ENCODE assay signal across 9 cellular contexts in the genomic region with DNA sequence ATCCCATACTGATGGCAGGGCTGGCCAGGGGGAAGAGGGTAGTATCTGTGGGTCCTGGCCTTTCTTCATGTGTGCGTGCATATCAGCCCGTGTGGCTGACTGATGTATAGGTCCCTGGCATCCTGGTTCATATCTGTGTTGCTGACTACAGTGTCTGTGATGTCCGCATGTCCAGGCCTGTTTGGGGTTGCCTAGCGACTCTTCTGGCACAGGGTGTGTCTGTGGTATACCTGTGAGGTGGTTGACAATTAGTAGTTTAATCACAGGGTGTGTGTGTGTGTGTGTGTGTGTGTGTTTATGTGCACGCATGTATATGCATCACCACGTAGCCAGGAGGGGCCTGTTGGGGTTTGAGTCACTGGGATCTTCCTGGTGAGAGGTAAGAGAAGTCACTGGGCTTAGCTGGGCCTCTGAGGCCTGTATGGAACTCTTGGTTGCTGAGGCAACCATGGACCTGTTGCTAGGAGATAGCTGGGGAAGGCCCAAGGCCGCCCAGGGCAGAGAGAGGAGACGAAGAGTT. TPM values are rescaled to one million over a fixed set of nuclear protein-coding genes. Genes with fewer than 3 reads are reported as not detected.
DNase-seq lines count a peak whose midpoint lies in the region; ATAC-seq and TF ChIP-seq lines count a peak whose summit lies in the region.
"Had no signal": no experiment of that assay in that cellular context is flagged by ENCODE, and none has a peak within 500 bp of the region (broad histone marks: within the 10 kb centered on the region; RNA-seq: fewer than 3 reads in every experiment).

No MANE protein-coding gene starts in this region.

- peaks cover 12% of the 10 kb centered on the region for H3F3A ChIP-seq in SK-N-SH (replicated peaks; ENCODE audit: insufficient read depth)
- H3F3A ChIP-seq in smooth muscle cell (ENCODE audit: low read depth) = peaks cover 32% of the 10 kb centered on the region

- CTCF ChIA-PET in SK-N-SH (lab: Yijun Ruan, JAX) = interaction anchor here (0.7 to 5.2 kb wide), 10 partner anchors 10 to 333 kb away, joined by 3 to 52 read pairs (median 22); a partner anchor contains a TSS
- CTCF ChIA-PET in T-cell (lab: Charles Lee) = interaction anchor here in 1 of 2 donors (0.6 kb wide), 2 partner anchors 331 to 503 kb away, joined by 3 read pairs; a partner anchor contains a TSS

- H4K20me1 ChIP-seq in SK-N-SH (ENCODE audit: insufficient read depth) (no peaks in the 10 kb centered on the region; the same call in 1 of the 2 replicates), smooth muscle cell (ENCODE audit: low read depth) (peaks cover 14% of the 10 kb centered on the region)

- intact Hi-C loops in esophagus squamous epithelium (cut with DNase I) = no loop called here
- intact Hi-C loops in thyroid gland (cut with DNase I) = loop anchor here (5.0 to 10.0 kb wide), 2 partner anchors 83 to 130 kb away; a partner anchor contains a TSS

- no peak for TF ChIP-seq CTCF in SK-N-SH (IDR thresholded peaks at IDR 0.05)
- TF ChIP-seq CTCF in esophagus squamous epithelium (IDR thresholded peaks at IDR 0.05) = peak in 3 of 6 experiments; percentile 21 to 53 (median 27)
- TF ChIP-seq CTCF in smooth muscle cell (IDR thresholded peaks at IDR 0.05; ENCODE audit: borderline replicate concordance, insufficient read depth, poor library complexity, severe bottlenecking) = no peak
- TF ChIP-seq CTCF in thyroid gland (IDR thresholded peaks at IDR 0.05) = no peak

- no peaks in the 10 kb centered on the region for H3K36me3 Mint-ChIP-seq in T-cell

- ATAC-seq in SK-N-SH treated with all-trans-retinoic acid at 6 μM for 48 hours = no peak
- ATAC-seq in T-cell (replicated peaks in 1 of 4) = no peak

- H3K4me2 ChIP-seq in SK-N-SH = peak overlapping the region; percentile 100
- peak overlapping the region; percentile 97 for H3K4me2 ChIP-seq in smooth muscle cell

- peaks cover 38% of the 10 kb centered on the region for H3K79me2 ChIP-seq in SK-N-SH (ENCODE audit: insufficient read depth)
- peaks cover 28% of the 10 kb centered on the region for H3K79me2 ChIP-seq in smooth muscle cell (ENCODE audit: low read depth)

- H3K9ac ChIP-seq in SK-N-SH (no peak overlapping the region), smooth muscle cell (ENCODE audit: low read depth) (peak overlapping the region; percentile 99)

- peak overlapping the region; percentile 59 to 76 for H3K27ac Mint-ChIP-seq in T-cell

- TF ChIP-seq POLR2A in esophagus squamous epithelium (IDR thresholded peaks at IDR 0.05) (peak in 1 of 4 donors; percentile 23), thyroid gland (IDR thresholded peaks at IDR 0.05) (no peak)

- peak overlapping the region in 1 of 2 experiments; percentile 7; a peak in 1 of 4 replicates for H3K4me3 ChIP-seq in SK-N-SH (ENCODE audit: low read depth in 2 of 2, low read length in 1 of 2)
- peak overlapping the region in 3 of 4 donors; percentile 34 to 88 (median 80) for H3K4me3 ChIP-seq in esophagus squamous epithelium
- H3K4me3 ChIP-seq in smooth muscle cell = peak overlapping the region; percentile 89
- no peak overlapping the region for H3K4me3 ChIP-seq in thyroid gland (replicated peaks in 1 of 3)

- H3K9me3 Mint-ChIP-seq in T-cell = no peaks in the 10 kb centered on the region

- POLR2A ChIA-PET in SK-N-SH (lab: Yijun Ruan, JAX) = interaction anchor here (2.0 kb wide), 1 partner anchor 25 kb away, joined by 5 read pairs; no protein-coding TSS in a partner anchor
- POLR2A ChIA-PET in T-cell (lab: Charles Lee) = no interaction called here

- DNase-seq in SK-N-SH (no peak), T-cell (no peak), esophagus squamous epithelium (lab: John Stamatoyannopoulos, UW) (no peak), smooth muscle cell (lab: John Stamatoyannopoulos, UW; ENCODE audit: unreplicated experiment) (no peak), thyroid gland (no peak), G401 (ENCODE audit: low spot score) (no peak)
- no peak for DNase-seq in activated CD8-positive, alpha-beta memory T cell treated with anti-CD3 and anti-CD28 coated beads, Interleukin-2, amount 50 U/mL, for 4 hours
- DNase-seq: T-helper 9 cell had no signal

- no peak overlapping the region for H2AFZ ChIP-seq in SK-N-SH (ENCODE audit: low read depth)
- no peak overlapping the region for H2AFZ ChIP-seq in smooth muscle cell (ENCODE audit: low read depth)

- 82% methylated on average over 8 of the region's 8 CpGs for WGBS in SK-N-SH (ENCODE audit: low lambda C conversion rate)
- whole genome bisulfite sequencing in esophagus squamous epithelium, 2 donors = 33 to 43% methylated on average over 4 to 8 of the region's 8 CpGs
- 54% methylated on average over 8 of the region's 8 CpGs for WGBS in smooth muscle cell (ENCODE audit: low lambda C conversion rate)
- WGBS in thyroid gland, 2 donors = 85 to 88% methylated on average over 8 of the region's 8 CpGs

- H3K27ac ChIP-seq in SK-N-SH (ENCODE audit: low read depth in 2 of 2, low read length in 1 of 2) (no peak overlapping the region), esophagus squamous epithelium (peak overlapping the region; percentile 98 to 100 (median 98)), smooth muscle cell (ENCODE audit: low read depth) (peak overlapping the region; percentile 100), thyroid gland (peak overlapping the region in 1 of 3 donors; percentile 31)

- peaks cover 23 to 44% (median 39%) of the 10 kb centered on the region in 3 donors for H3K4me1 Mint-ChIP-seq in T-cell

- in situ Hi-C loops in G401 (cut with HindIII; ENCODE audit: low sequenced_read_pairs) = no loop called here

- H3K9me3 ChIP-seq in SK-N-SH = no peaks in the 10 kb centered on the region
- no peaks in the 10 kb centered on the region for H3K9me3 ChIP-seq in esophagus squamous epithelium
- H3K9me3 ChIP-seq in smooth muscle cell (replicated peaks; ENCODE audit: low read depth) = no peaks in the 10 kb centered on the region
- no peaks in the 10 kb centered on the region for H3K9me3 ChIP-seq in thyroid gland

- H3K27me3 Mint-ChIP-seq in T-cell = no peaks in the 10 kb centered on the region

- no peak for TF ChIP-seq RAD21 in SK-N-SH (IDR thresholded peaks at IDR 0.05; ENCODE audit: low read length)

- H3K4me1 ChIP-seq in SK-N-SH (ENCODE audit: control insufficient read depth in 1 of 2, insufficient read depth in 2 of 2, low read depth in 1 of 2, low read length in 1 of 2) = peaks cover 19 to 48% of the 10 kb centered on the region in 2 experiments; a peak in 2 of 4 replicates
- H3K4me1 ChIP-seq in esophagus squamous epithelium = peaks cover 48 to 71% (median 54%) of the 10 kb centered on the region in 3 donors
- peaks cover 31% of the 10 kb centered on the region for H3K4me1 ChIP-seq in smooth muscle cell (ENCODE audit: low read depth)
- peaks cover 20 to 48% of the 10 kb centered on the region in 2 donors for H3K4me1 ChIP-seq in thyroid gland

- H3K4me3 Mint-ChIP-seq in T-cell = peak overlapping the region; percentile 17 to 36 (median 18)

- no peaks in the 10 kb centered on the region for H3K9me2 ChIP-seq in SK-N-SH

- TF ChIP-seq EP300 in SK-N-SH (IDR thresholded peaks at IDR 0.05; ENCODE audit: borderline replicate concordance in 1 of 2, low read depth in 1 of 2, low read length in 1 of 2) = no peak

- H3K27me3 ChIP-seq in SK-N-SH (ENCODE audit: insufficient read depth) (no peaks in the 10 kb centered on the region), esophagus squamous epithelium (no peaks in the 10 kb centered on the region), smooth muscle cell (ENCODE audit: low read depth) (no peaks in the 10 kb centered on the region), thyroid gland (no peaks in the 10 kb centered on the region)

- no peaks in the 10 kb centered on the region for H3K36me3 ChIP-seq in SK-N-SH (replicated peaks in 1 of 2; ENCODE audit: control insufficient read depth in 1 of 2, insufficient read depth in 2 of 2, low read length in 1 of 2)
- no peaks in the 10 kb centered on the region for H3K36me3 ChIP-seq in esophagus squamous epithelium
- H3K36me3 ChIP-seq in smooth muscle cell (ENCODE audit: low read depth) = no peaks in the 10 kb centered on the region
- H3K36me3 ChIP-seq in thyroid gland = no peaks in the 10 kb centered on the region

RNA-seq across cellular contexts. Expression of a gene that starts 0.6 kb away (rescaled TPM):
- polyA plus RNA-seq in SK-N-SH (2012; rRNA removed) (not detected in 2 replicates), smooth muscle cell (0.34 TPM in 1 of 2 replicates, not detected in the other)
- polyA plus RNA-seq in SK-N-SH (2012; cell fraction: cytosol; rRNA removed) = not detected in 2 replicates
- not detected in 2 replicates for polyA plus RNA-seq in SK-N-SH (2012; cell fraction: nucleus; rRNA removed)
- total RNA-seq in T-cell (not detected), esophagus squamous epithelium (not detected), smooth muscle cell (0.49 TPM in 1 of 2 replicates, not detected in the other), thyroid gland (not detected)
- total RNA-seq in G401 (2014; rRNA removed; shearing (Covaris generic)) = not detected in 2 replicates

RNA-seq across cellular contexts. Expression of a gene that starts 2.4 kb away (rescaled TPM):
- polyA plus RNA-seq in SK-N-SH (2012; rRNA removed) = 9.5 and 12.1 TPM in 2 replicates
- polyA plus RNA-seq in SK-N-SH (2012; cell fraction: cytosol; rRNA removed) = 6.0 and 8.2 TPM in 2 replicates
- polyA plus RNA-seq in SK-N-SH (2012; cell fraction: nucleus; rRNA removed) = 5.9 and 7.8 TPM in 2 replicates
- total RNA-seq in T-cell = 1 to 10 TPM; 2.4 to 7.3 (median 4.8) TPM
- 10 to 100 TPM; 12.6 to 26.6 (median 22.1) TPM for total RNA-seq in esophagus squamous epithelium
- total RNA-seq in smooth muscle cell = 34.7 and 37.2 TPM in 2 replicates
- 33.8 and 52.3 TPM in 2 replicates for polyA plus RNA-seq in smooth muscle cell
- 10 to 100 TPM in 3 of 4 donors, 1 to 10 TPM in 1; 6.6 to 20.4 (median 18.7) TPM for total RNA-seq in thyroid gland
- total RNA-seq in G401 (2014; rRNA removed; shearing (Covaris generic)) = 12.0 and 14.3 TPM in 2 replicates

RNA-seq across cellular contexts. Expression of a gene that starts 18.0 kb away (rescaled TPM):
- polyA plus RNA-seq in SK-N-SH (2012; rRNA removed) (0.71 and 6.4 TPM in 2 replicates), smooth muscle cell (31.6 and 48.1 TPM in 2 replicates)
- 1.2 and 2.4 TPM in 2 replicates for polyA plus RNA-seq in SK-N-SH (2012; cell fraction: cytosol; rRNA removed)
- polyA plus RNA-seq in SK-N-SH (2012; cell fraction: nucleus; rRNA removed) = 0.36 and 0.68 TPM in 2 replicates
- total RNA-seq in T-cell (100 to 1,000 TPM; 531 to 781 (median 649) TPM), esophagus squamous epithelium (1 to 10 TPM; 3.2 to 5.5 (median 3.8) TPM), smooth muscle cell (15.2 TPM in 1 of 2 replicates, not detected in the other), thyroid gland (1 to 10 TPM in 3 of 4 donors, under 1 TPM in 1; 0.89 to 7.1 (median 3.8) TPM)
- total RNA-seq in G401 (2014; rRNA removed; shearing (Covaris generic)) = 0.61 TPM in 1 of 2 replicates, not detected in the other

RNA-seq across cellular contexts. Expression of a gene that starts 25.2 kb away (rescaled TPM):
- polyA plus RNA-seq in SK-N-SH (2012; rRNA removed) (20.7 and 22.1 TPM in 2 replicates), smooth muscle cell (5.1 and 9.2 TPM in 2 replicates)
- 4.9 and 7.6 TPM in 2 replicates for polyA plus RNA-seq in SK-N-SH (2012; cell fraction: cytosol; rRNA removed)
- polyA plus RNA-seq in SK-N-SH (2012; cell fraction: nucleus; rRNA removed) = 156 and 173 TPM in 2 replicates
- total RNA-seq in T-cell (10 to 100 TPM; 49.5 to 90.2 (median 80.0) TPM), esophagus squamous epithelium (10 to 100 TPM in 3 of 4 donors, 1 to 10 TPM in 1; 9.7 to 18.7 (median 14.4) TPM), smooth muscle cell (8.6 and 23.8 TPM in 2 replicates), thyroid gland (10 to 100 TPM; 18.5 to 32.8 (median 22.5) TPM)
- total RNA-seq in G401 (2014; rRNA removed; shearing (Covaris generic)) = 21.4 and 50.0 TPM in 2 replicates

RNA-seq across cellular contexts. Expression of a gene that starts 26.6 kb away (rescaled TPM):
- 0.64 and 0.75 TPM in 2 replicates for polyA plus RNA-seq in SK-N-SH (2012; rRNA removed)
- polyA plus RNA-seq in SK-N-SH (2012; cell fraction: cytosol; rRNA removed) = 0.24 and 0.59 TPM in 2 replicates
- polyA plus RNA-seq in SK-N-SH (2012; cell fraction: nucleus; rRNA removed) = 2.2 and 3.3 TPM in 2 replicates
- 10 to 100 TPM in 3 of 5 donors, 1 to 10 TPM in 2; 5.7 to 18.3 (median 16.0) TPM for total RNA-seq in T-cell
- total RNA-seq in esophagus squamous epithelium = 10 to 100 TPM in 2 of 4 donors, 1 to 10 TPM in 2; 6.2 to 15.2 (median 9.9) TPM
- total RNA-seq in smooth muscle cell = 4.5 and 6.3 TPM in 2 replicates
- polyA plus RNA-seq in smooth muscle cell = 3.6 and 13.5 TPM in 2 replicates
- 10 to 100 TPM; 11.0 to 30.2 (median 15.9) TPM for total RNA-seq in thyroid gland
- total RNA-seq in G401 (2014; rRNA removed; shearing (Covaris generic)) = not detected in 2 replicates

Comparison
In these comparisons a context has a peak if more than half of its experiments do, and no peak if none do; other contexts are left out.
1. H3K27ac ChIP-seq: peak in esophagus squamous epithelium (4 of 4) and smooth muscle cell (single experiment); none in SK-N-SH (0 of 2).
2. H3K4me3 ChIP-seq: peak in esophagus squamous epithelium (3 of 4) and smooth muscle cell (single experiment); none in thyroid gland (0 of 3).
3. RNA of a gene that starts 18.0 kb away (total RNA-seq): 531 to 781 TPM in T-cell; 15.2 TPM in smooth muscle cell, 0.89 to 7.1 TPM in thyroid gland, 3.2 to 5.5 TPM in esophagus squamous epithelium and 0.61 TPM in G401; every median in the first group is over 10 times any median in the second.